20 cellular contexts compared by ENCODE assay signal in genomic region chr10:33982995-33983394, GRCh38.
A peak's percentile ranks its signal among the peaks of the same experiment; 100 is the strongest.
DNase-seq lines count a peak whose midpoint lies in the region; ATAC-seq and TF ChIP-seq lines count a peak whose summit lies in the region.
"Had no signal": no experiment of that assay in that cellular context is flagged by ENCODE, and none has a peak within 500 bp of the region (broad histone marks: within the 10 kb centered on the region; RNA-seq: fewer than 3 reads in every experiment).

No MANE protein-coding gene starts in this region.

- H3K27ac Mint-ChIP-seq in neural progenitor cell: peak overlapping the region; percentile 24
- H3K27ac Mint-ChIP-seq: CD8-positive, alpha-beta T cell had no signal

- POLR2A ChIA-PET in PC-9 (lab: Charles Lee; ENCODE audit: unreplicated experiment): no interaction called here

- H3K4me3 Mint-ChIP-seq in neural progenitor cell: no peak overlapping the region
- H3K4me3 Mint-ChIP-seq: CD8-positive, alpha-beta T cell had no signal

- H3K27me3 ChIP-seq in neural progenitor cell (no peaks in the 10 kb centered on the region), PC-9 (ENCODE audit: insufficient read depth, low read depth) (no peaks in the 10 kb centered on the region), ascending aorta (no peaks in the 10 kb centered on the region)
- H3K27me3 ChIP-seq: Peyer's patch had no signal

- H3K79me2 ChIP-seq in neural progenitor cell (ENCODE audit: low read depth): no peaks in the 10 kb centered on the region
- H3K79me2 ChIP-seq in PC-9 (ENCODE audit: low read depth): no peaks in the 10 kb centered on the region

- CTCF ChIA-PET in PC-9 (lab: Charles Lee): no interaction called here

- DNase-seq in HCEC 1CT: peak; percentile 50
- DNase-seq in epithelial cell of prostate (ENCODE audit: low read depth, low spot score): peak; percentile 12
- no peak for DNase-seq in neural progenitor cell (ENCODE audit: low spot score)
- no peak for DNase-seq in PC-9
- DNase-seq in ascending aorta (ENCODE audit: low spot score in 2 of 2): no peak
- no peak for DNase-seq in kidney glomerular epithelial cell (lab: John Stamatoyannopoulos, UW)
- DNase-seq: CD8-positive, alpha-beta T cell; DND-41; KBM-7; MM.1S; NCI-H1105; NCI-H1930; NCI-H2171; NCI-H774; Peyer's patch; SHP77 treated with DMSO at 0.1 percent for 48 hours had no signal

- H2AFZ ChIP-seq in neural progenitor cell (replicated peaks): no peak overlapping the region
- H2AFZ ChIP-seq in PC-9: no peak overlapping the region

- no TSS peak for BruUV-seq in PC-9 (replicated peaks; lab: Mats Ljungman, UMichigan)

- H3K4me3 ChIP-seq in neural progenitor cell (no peak overlapping the region), PC-9 (no peak overlapping the region), ascending aorta (no peak overlapping the region)
- H3K4me3 ChIP-seq: Peyer's patch had no signal

- H3K36me3 ChIP-seq in neural progenitor cell: no peaks in the 10 kb centered on the region
- no peaks in the 10 kb centered on the region for H3K36me3 ChIP-seq in PC-9 (ENCODE audit: low read depth)
- H3K36me3 ChIP-seq in ascending aorta: no peaks in the 10 kb centered on the region
- H3K36me3 ChIP-seq: Peyer's patch had no signal

- intact Hi-C loops in PC-9 (cut with micrococcal nuclease; ENCODE audit: unreplicated experiment): no loop called here
- intact Hi-C loops in ascending aorta (cut with DNase I): no loop called here

- peaks cover 2% of the 10 kb centered on the region for H3K36me3 Mint-ChIP-seq in neural progenitor cell
- H3K36me3 Mint-ChIP-seq: CD8-positive, alpha-beta T cell had no signal

- TF ChIP-seq CTCF in neural progenitor cell (IDR thresholded peaks at IDR 0.05): no peak
- no peak for TF ChIP-seq CTCF in PC-9 (conservative IDR thresholded peaks at IDR 0.05)
- no peak for TF ChIP-seq CTCF in ascending aorta (IDR thresholded peaks at IDR 0.05)

- H4K20me1 ChIP-seq in neural progenitor cell (ENCODE audit: low read depth) (no peaks in the 10 kb centered on the region), PC-9 (ENCODE audit: insufficient read depth) (no peaks in the 10 kb centered on the region)

- no peaks in the 10 kb centered on the region for H3K9me3 ChIP-seq in neural progenitor cell (ENCODE audit: low read depth)
- no peaks in the 10 kb centered on the region for H3K9me3 ChIP-seq in PC-9 (ENCODE audit: insufficient read depth, low read depth)
- no peaks in the 10 kb centered on the region for H3K9me3 ChIP-seq in ascending aorta
- H3K9me3 ChIP-seq: Peyer's patch had no signal

- no peaks in the 10 kb centered on the region for H3K9me2 ChIP-seq in PC-9 (ENCODE audit: insufficient read depth)

- peaks cover 11% of the 10 kb centered on the region for H3K4me1 Mint-ChIP-seq in neural progenitor cell

- H3K9me3 Mint-ChIP-seq in neural progenitor cell: peaks cover 13% of the 10 kb centered on the region
- H3K9me3 Mint-ChIP-seq: CD8-positive, alpha-beta T cell had no signal

- ATAC-seq in SK-N-SH treated with all-trans-retinoic acid at 6 μM for 48 hours (peak; percentile 35; the same call in 1 of the 3 replicates), GM21529 (IDR thresholded peaks at IDR 0.05; ENCODE audit: unreplicated experiment) (no peak)
- ATAC-seq: CD8-positive, alpha-beta T cell; HCT116 had no signal

- no peak overlapping the region for H3K9ac ChIP-seq in neural progenitor cell

- H3K4me1 ChIP-seq in neural progenitor cell (no peaks in the 10 kb centered on the region), PC-9 (replicated peaks; ENCODE audit: insufficient read depth) (no peaks in the 10 kb centered on the region), ascending aorta (no peaks in the 10 kb centered on the region)
- H3K4me1 ChIP-seq: Peyer's patch had no signal

- H3K27me3 Mint-ChIP-seq in neural progenitor cell (ENCODE audit: insufficient read depth, low read depth): no peaks in the 10 kb centered on the region

- H3K27ac ChIP-seq in epithelial cell of prostate: no peak overlapping the region
- H3K27ac ChIP-seq in neural progenitor cell: no peak overlapping the region
- no peak overlapping the region for H3K27ac ChIP-seq in PC-9
- no peak overlapping the region for H3K27ac ChIP-seq in ascending aorta
- H3K27ac ChIP-seq: HL-60, Peyer's patch had no signal

- H3K4me2 ChIP-seq in neural progenitor cell (no peak overlapping the region), PC-9 (no peak overlapping the region)

- H3F3A ChIP-seq in neural progenitor cell (ENCODE audit: low read depth) (no peaks in the 10 kb centered on the region), PC-9 (ENCODE audit: insufficient read depth, low read depth) (no peaks in the 10 kb centered on the region)

TF ChIP-seq in SK-N-SH treated with all-trans-retinoic acid at 6 μM for 48 hours, 23 proteins besides CTCF, POLR2A, EP300 and RAD21:
- TF ChIP-seq ZNF565 (CRISPR knock-in tag; conservative IDR thresholded peaks at IDR 0.05; ENCODE audit: low read depth) (no peak), ISL1 (CRISPR knock-in tag; IDR thresholded peaks at IDR 0.05) (peak; percentile 29; the same call in 1 of the 2 replicates)

Comparison
In these comparisons a context has a peak if more than half of its experiments do, and no peak if none do; other contexts are left out.
1. DNase-seq: peak in HCEC 1CT (single experiment) and epithelial cell of prostate (single experiment); none in neural progenitor cell (single experiment), PC-9 (0 of 2), ascending aorta (0 of 2) and kidney glomerular epithelial cell (single experiment).